In genomic region chr12:80293347-80293746, GRCh38 we compare ENCODE assay signal across 12 cellular contexts.
DNase-seq lines count a peak whose midpoint lies in the region; ATAC-seq and TF ChIP-seq lines count a peak whose summit lies in the region.
"Had no signal": no experiment of that assay in that cellular context is flagged by ENCODE, and none has a peak within 500 bp of the region (broad histone marks: within the 10 kb centered on the region; RNA-seq: fewer than 3 reads in every experiment).

No MANE protein-coding gene starts in this region.

- intact Hi-C loops in stomach (cut with DNase I; ENCODE audit: low total_unique reads), result no loop called here

- H3K4me3 ChIP-seq in brain microvascular endothelial cell (ENCODE audit: low read depth, low read length), result no peak overlapping the region
- no peak overlapping the region for H3K4me3 ChIP-seq in stomach
- H3K4me3 ChIP-seq: transverse colon had no signal

- peak; percentile 26 for DNase-seq in NCI-H146 (lab: John Stamatoyannopoulos, UW)
- DNase-seq in NCI-H146 treated with DMSO at 0.1 percent for 48 hours (lab: John Stamatoyannopoulos, UW; ENCODE audit: unreplicated experiment), result no peak
- DNase-seq in brain microvascular endothelial cell, result no peak
- no peak for DNase-seq in stomach
- no peak for DNase-seq in effector CD4-positive, alpha-beta T cell
- DNase-seq in OCI-M1 (lab: John Stamatoyannopoulos, UW), result no peak
- DNase-seq: CD4-positive, alpha-beta memory T cell; central memory CD4-positive, alpha-beta T cell; transverse colon had no signal

- H3K27ac ChIP-seq in brain microvascular endothelial cell (no peak overlapping the region), stomach (no peak overlapping the region)
- H3K27ac ChIP-seq: 22Rv1, transverse colon had no signal

- no peak for TF ChIP-seq EP300 in stomach (IDR thresholded peaks at IDR 0.05)

- H3K27me3 ChIP-seq in brain microvascular endothelial cell (replicated peaks), result no peaks in the 10 kb centered on the region
- H3K27me3 ChIP-seq in stomach, result no peaks in the 10 kb centered on the region
- H3K27me3 ChIP-seq: transverse colon had no signal

- H3K4me1 ChIP-seq in stomach, result no peaks in the 10 kb centered on the region
- H3K4me1 ChIP-seq: transverse colon had no signal

- TF ChIP-seq CTCF in brain microvascular endothelial cell (IDR thresholded peaks at IDR 0.05; ENCODE audit: low read depth, low read length, missing control alignments), result no peak
- TF ChIP-seq CTCF in stomach (IDR thresholded peaks at IDR 0.05), result no peak

- 67 to 86% (median 71%) methylated on average over 1 of the region's 1 CpG for WGBS in stomach, 5 donors

- in situ Hi-C loops in brain microvascular endothelial cell (cut with HindIII; ENCODE audit: low pct_ligation_motif_present, low sequenced_read_pairs), result no loop called here

- no peaks in the 10 kb centered on the region for H3K9me3 ChIP-seq in stomach
- H3K9me3 ChIP-seq: transverse colon had no signal

- ATAC-seq in HG02610 (IDR thresholded peaks at IDR 0.05; ENCODE audit: unreplicated experiment) (peak; percentile 71), HG03175 (IDR thresholded peaks at IDR 0.05; ENCODE audit: unreplicated experiment) (peak; percentile 49)

- no peak for TF ChIP-seq POLR2A in stomach (IDR thresholded peaks at IDR 0.05)

- H3K36me3 ChIP-seq in brain microvascular endothelial cell (replicated peaks), result no peaks in the 10 kb centered on the region
- H3K36me3 ChIP-seq in stomach, result no peaks in the 10 kb centered on the region
- H3K36me3 ChIP-seq: transverse colon had no signal
